In the genomic region with DNA sequence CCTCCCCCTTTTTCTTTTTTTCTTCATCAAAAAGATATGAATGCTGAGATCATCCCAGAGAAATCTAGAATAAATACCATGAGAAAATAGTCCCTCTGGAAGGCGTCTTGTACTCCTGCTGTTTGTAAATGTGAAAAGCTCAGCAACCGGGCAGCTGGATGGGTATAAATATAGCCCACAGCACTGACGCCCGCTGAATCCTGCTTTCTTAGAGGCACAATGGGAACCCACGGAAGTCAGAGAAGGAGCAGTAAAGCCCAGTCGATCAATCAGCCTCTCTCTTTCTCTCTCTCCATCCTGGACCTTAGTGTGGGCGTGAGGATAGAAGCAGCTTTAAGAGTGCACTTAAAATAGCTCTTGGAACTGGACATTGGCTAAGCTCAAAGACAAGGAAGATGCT, we compare ENCODE assay signal across 15 cellular contexts.
A peak's percentile ranks its signal among the peaks of the same experiment; 100 is the strongest.
DNase-seq lines count a peak whose midpoint lies in the region; ATAC-seq and TF ChIP-seq lines count a peak whose summit lies in the region.
"Had no signal": no experiment of that assay in that cellular context is flagged by ENCODE, and none has a peak within 500 bp of the region (broad histone marks: within the 10 kb centered on the region; RNA-seq: fewer than 3 reads in every experiment).

No MANE protein-coding gene starts in this region.

- no peak for ATAC-seq in GM19035 (IDR thresholded peaks at IDR 0.05; ENCODE audit: unreplicated experiment)

- intact Hi-C loops in dorsolateral prefrontal cortex (cut with DNase I) = loop anchor here in 1 of 2 donors (10.0 kb wide), 1 partner anchor 139 kb away; no protein-coding TSS in a partner anchor

- H3K4me3 ChIP-seq in dorsolateral prefrontal cortex = peak overlapping the region in 58 of 59 donors; percentile 4 to 58 (median 33)
- H3K4me3 ChIP-seq in smooth muscle cell = no peak overlapping the region
- H3K4me3 ChIP-seq in suprapubic skin = no peak overlapping the region
- H3K4me3 ChIP-seq: HAP-1 had no signal

- peaks cover 41% of the 10 kb centered on the region for H3K79me2 ChIP-seq in smooth muscle cell (ENCODE audit: low read depth)

- H3K36me3 Mint-ChIP-seq in mesothelial cell of epicardium = peaks cover 6% of the 10 kb centered on the region

- no peak overlapping the region for H3K9ac ChIP-seq in smooth muscle cell (ENCODE audit: low read depth)

- DNase-seq in NCI-H146 (lab: John Stamatoyannopoulos, UW) (peak; percentile 86), dorsolateral prefrontal cortex (peak in 4 of 10 donors; percentile 41 to 61 (median 52)), mesothelial cell of epicardium (ENCODE audit: low spot score in 2 of 2, unreplicated experiment in 2 of 2) (no peak), smooth muscle cell (lab: John Stamatoyannopoulos, UW; ENCODE audit: unreplicated experiment) (no peak), suprapubic skin (ENCODE audit: low spot score in 2 of 2) (no peak), iPS-NIHi7 (ENCODE audit: extremely low spot score) (no peak), NCI-H510A treated with DMSO at 0.1 percent for 48 hours (lab: John Stamatoyannopoulos, UW) (no peak)
- DNase-seq: activated CD4-positive, alpha-beta T cell treated with anti-CD3 and anti-CD28 coated beads, Interleukin-2, amount 50 U/mL, for 4 hours; activated gamma-delta T cell treated with Interleukin-2 at 50 U/mL for 16 hours; AML-193; EL; KBM-7; NCI-H2081 treated with DMSO at 0.1 percent for 48 hours had no signal

- H3K4me1 ChIP-seq in smooth muscle cell (ENCODE audit: low read depth) (peaks cover 47% of the 10 kb centered on the region), suprapubic skin (peaks cover 29% of the 10 kb centered on the region)

- TF ChIP-seq CTCF in dorsolateral prefrontal cortex (IDR thresholded peaks at IDR 0.05 in 54 of 56, conservative IDR thresholded peaks at IDR 0.05 in 2 of 56; ENCODE audit: low read depth in 1 of 56, partially characterized antibody in 56 of 56) (peak in 1 of 56 donors; percentile 19), mesothelial cell of epicardium (IDR thresholded peaks at IDR 0.05; ENCODE audit: unreplicated experiment) (no peak), smooth muscle cell (IDR thresholded peaks at IDR 0.05; ENCODE audit: borderline replicate concordance, insufficient read depth, poor library complexity, severe bottlenecking) (no peak), suprapubic skin (IDR thresholded peaks at IDR 0.05) (no peak)

- peaks cover 56% of the 10 kb centered on the region for H3K4me1 Mint-ChIP-seq in mesothelial cell of epicardium

- H3K9me3 Mint-ChIP-seq in mesothelial cell of epicardium = no peaks in the 10 kb centered on the region

- H3K4me2 ChIP-seq in smooth muscle cell = peak overlapping the region; percentile 50

- TF ChIP-seq POLR2A in suprapubic skin (IDR thresholded peaks at IDR 0.05) = no peak

- no peaks in the 10 kb centered on the region for H3K27me3 Mint-ChIP-seq in mesothelial cell of epicardium (ENCODE audit: low read depth)

- 49% methylated on average over 7 of the region's 7 CpGs for WGBS in smooth muscle cell (ENCODE audit: low lambda C conversion rate)
- WGBS in suprapubic skin = 69% methylated on average over 7 of the region's 7 CpGs

- H3K36me3 ChIP-seq in smooth muscle cell (ENCODE audit: low read depth) (no peaks in the 10 kb centered on the region), suprapubic skin (peaks cover 2% of the 10 kb centered on the region)
- H3K36me3 ChIP-seq: HAP-1 had no signal

- H2AFZ ChIP-seq in smooth muscle cell (ENCODE audit: low read depth) = no peak overlapping the region

- H3K27ac ChIP-seq in dorsolateral prefrontal cortex (peak overlapping the region in 58 of 59 donors; percentile 36 to 93 (median 81)), smooth muscle cell (ENCODE audit: low read depth) (peak overlapping the region; percentile 86), suprapubic skin (no peak overlapping the region)

- H3K27me3 ChIP-seq in dorsolateral prefrontal cortex = no peaks in the 10 kb centered on the region
- H3K27me3 ChIP-seq in smooth muscle cell (ENCODE audit: low read depth) = no peaks in the 10 kb centered on the region
- no peaks in the 10 kb centered on the region for H3K27me3 ChIP-seq in suprapubic skin

- no peaks in the 10 kb centered on the region for H3K9me3 ChIP-seq in smooth muscle cell (replicated peaks; ENCODE audit: low read depth)
- no peaks in the 10 kb centered on the region for H3K9me3 ChIP-seq in suprapubic skin
- H3K9me3 ChIP-seq: HAP-1 had no signal

- peaks cover 9% of the 10 kb centered on the region for H4K20me1 ChIP-seq in smooth muscle cell (ENCODE audit: low read depth)

- peaks cover 23% of the 10 kb centered on the region for H3F3A ChIP-seq in smooth muscle cell (ENCODE audit: low read depth)

- H3K27ac Mint-ChIP-seq in mesothelial cell of epicardium = peak overlapping the region; percentile 85

- no peak overlapping the region for H3K4me3 Mint-ChIP-seq in mesothelial cell of epicardium

- no peak for TF ChIP-seq EP300 in suprapubic skin (IDR thresholded peaks at IDR 0.05)

Comparison
In these comparisons a context has a peak if more than half of its experiments do, and no peak if none do; other contexts are left out.
1. H3K4me3 ChIP-seq: peak in dorsolateral prefrontal cortex (58 of 59); none in smooth muscle cell (single experiment) and suprapubic skin (single experiment).